Comparison of ENCODE assay signal across 11 cellular contexts in genomic region chr7:118372530-118372929, GRCh38.
DNase-seq lines count a peak whose midpoint lies in the region; ATAC-seq and TF ChIP-seq lines count a peak whose summit lies in the region.
"Had no signal": no experiment of that assay in that cellular context is flagged by ENCODE, and none has a peak within 500 bp of the region (broad histone marks: within the 10 kb centered on the region; RNA-seq: fewer than 3 reads in every experiment).

No MANE protein-coding gene starts in this region.

- H3K4me3 Mint-ChIP-seq in WTC11 = no peak overlapping the region
- H3K4me3 Mint-ChIP-seq in stimulated activated memory B cell treated with anti-CD40 and anti-IgM and Interleukin-4, amounts not matched to agents 10 μg/mL and 1 μg/mL and 100 μg/mL, for 72 hours = no peak overlapping the region
- H3K4me3 Mint-ChIP-seq: activated naive CD8-positive, alpha-beta T cell had no signal

- no peak overlapping the region for H3K27ac Mint-ChIP-seq in WTC11
- no peak overlapping the region for H3K27ac Mint-ChIP-seq in stimulated activated memory B cell treated with anti-CD40 and anti-IgM and Interleukin-4, amounts not matched to agents 10 μg/mL and 1 μg/mL and 100 μg/mL, for 72 hours
- H3K27ac Mint-ChIP-seq: activated naive CD8-positive, alpha-beta T cell had no signal

- H3K27me3 Mint-ChIP-seq in WTC11 (ENCODE audit: low read depth) = no peaks in the 10 kb centered on the region
- H3K27me3 Mint-ChIP-seq in stimulated activated memory B cell treated with anti-CD40 and anti-IgM and Interleukin-4, amounts not matched to agents 10 μg/mL and 1 μg/mL and 100 μg/mL, for 72 hours = no peaks in the 10 kb centered on the region

- POLR2A ChIA-PET in WTC11 (lab: Charles Lee) = no interaction called here

- CTCF ChIA-PET in WTC11 (lab: Charles Lee) = no interaction called here

- DNase-seq in SIG-M5 treated with dmso at 0.1 percent for 504 hours (lab: John Stamatoyannopoulos, UW; ENCODE audit: unreplicated experiment) (peak; percentile 43), left colon (no peak), WTC11 (ENCODE audit: low spot score) (no peak), midbrain (lab: John Stamatoyannopoulos, UW) (no peak)
- DNase-seq: NCI-H2171; stimulated activated naive CD8-positive, alpha-beta T cell treated with anti-CD3 and anti-CD28 coated beads, Interleukin-15, Interleukin-2, amounts not matched to agents 100 U/mL and 50 U/mL, for 24 hours had no signal

- H3K9me3 Mint-ChIP-seq in WTC11 = no peaks in the 10 kb centered on the region
- peaks cover 2% of the 10 kb centered on the region for H3K9me3 Mint-ChIP-seq in stimulated activated memory B cell treated with anti-CD40 and anti-IgM and Interleukin-4, amounts not matched to agents 10 μg/mL and 1 μg/mL and 100 μg/mL, for 72 hours

- ATAC-seq in GM18868 (IDR thresholded peaks at IDR 0.05; ENCODE audit: unreplicated experiment) (peak; percentile 58), HG03521 (IDR thresholded peaks at IDR 0.05; ENCODE audit: unreplicated experiment) (peak; percentile 42), left colon (peak; percentile 50), WTC11 (no peak), HG03139 (IDR thresholded peaks at IDR 0.05; ENCODE audit: unreplicated experiment) (no peak)
- no peak for ATAC-seq in stimulated activated memory B cell treated with anti-CD40 and anti-IgM and Interleukin-4, amounts not matched to agents 10 μg/mL and 1 μg/mL and 100 μg/mL, for 72 hours
- ATAC-seq: stimulated activated naive CD8-positive, alpha-beta T cell treated with anti-CD3 and anti-CD28 coated beads, Interleukin-15, Interleukin-2, amounts not matched to agents 100 U/mL and 50 U/mL, for 24 hours had no signal

- TF ChIP-seq CTCF in WTC11 (IDR thresholded peaks at IDR 0.05) = no peak

- intact Hi-C loops in left colon (cut with DNase I, micrococcal nuclease) = no loop called here

- no peaks in the 10 kb centered on the region for H3K36me3 Mint-ChIP-seq in WTC11
- no peaks in the 10 kb centered on the region for H3K36me3 Mint-ChIP-seq in stimulated activated memory B cell treated with anti-CD40 and anti-IgM and Interleukin-4, amounts not matched to agents 10 μg/mL and 1 μg/mL and 100 μg/mL, for 72 hours
- H3K36me3 Mint-ChIP-seq: activated naive CD8-positive, alpha-beta T cell had no signal

- no peaks in the 10 kb centered on the region for H3K4me1 Mint-ChIP-seq in WTC11
- no peaks in the 10 kb centered on the region for H3K4me1 Mint-ChIP-seq in stimulated activated memory B cell treated with anti-CD40 and anti-IgM and Interleukin-4, amounts not matched to agents 10 μg/mL and 1 μg/mL and 100 μg/mL, for 72 hours

TF ChIP-seq in WTC11, 78 proteins besides CTCF, POLR2A, EP300 and RAD21:
- TF ChIP-seq IRF1 (CRISPR knock-in tag; IDR thresholded peaks at IDR 0.05) = no peak
- TF ChIP-seq CREB1 (CRISPR knock-in tag; IDR thresholded peaks at IDR 0.05) = no peak
- no peak for TF ChIP-seq GABPB1 (CRISPR knock-in tag; IDR thresholded peaks at IDR 0.05)
- TF ChIP-seq SP1 (CRISPR knock-in tag; conservative IDR thresholded peaks at IDR 0.05) = no peak
- no peak for TF ChIP-seq TEAD4 (CRISPR knock-in tag; IDR thresholded peaks at IDR 0.05)
- TF ChIP-seq FOXJ3 (CRISPR knock-in tag; IDR thresholded peaks at IDR 0.05; ENCODE audit: borderline replicate concordance) = no peak
- TF ChIP-seq ZNF512 (CRISPR knock-in tag; IDR thresholded peaks at IDR 0.05; ENCODE audit: borderline replicate concordance) = no peak
- TF ChIP-seq NR1H2 (CRISPR knock-in tag; IDR thresholded peaks at IDR 0.05) = no peak
- TF ChIP-seq KAT7 (CRISPR knock-in tag; IDR thresholded peaks at IDR 0.05; ENCODE audit: borderline replicate concordance) = no peak
- no peak for TF ChIP-seq GTF2I (CRISPR knock-in tag; conservative IDR thresholded peaks at IDR 0.05)
- no peak for TF ChIP-seq ZNF281 (CRISPR knock-in tag; IDR thresholded peaks at IDR 0.05)
- TF ChIP-seq EMX1 (CRISPR knock-in tag; IDR thresholded peaks at IDR 0.05) = no peak
- no peak for TF ChIP-seq RORB (CRISPR knock-in tag; IDR thresholded peaks at IDR 0.05)
- TF ChIP-seq NFE2L1 (CRISPR knock-in tag; IDR thresholded peaks at IDR 0.05) = no peak
- no peak for TF ChIP-seq CBFB (CRISPR knock-in tag; IDR thresholded peaks at IDR 0.05; ENCODE audit: low read depth)
- no peak for TF ChIP-seq AFF4 (CRISPR knock-in tag; IDR thresholded peaks at IDR 0.05; ENCODE audit: borderline replicate concordance)
- TF ChIP-seq PREB (CRISPR knock-in tag; IDR thresholded peaks at IDR 0.05; ENCODE audit: borderline replicate concordance) = no peak

Comparison
In these comparisons a context has a peak if more than half of its experiments do, and no peak if none do; other contexts are left out.
1. ATAC-seq: peak in GM18868 (single experiment), HG03521 (single experiment) and left colon (single experiment); none in WTC11 (single experiment), HG03139 (single experiment) and stimulated activated memory B cell treated with anti-CD40 and anti-IgM and Interleukin-4, amounts not matched to agents 10 μg/mL and 1 μg/mL and 100 μg/mL, for 72 hours (single experiment).